ENCODE assay signal across 9 cellular contexts in genomic region chr6:2695464-2696095, GRCh38. TPM values are rescaled to one million over a fixed set of nuclear protein-coding genes. Genes with fewer than 3 reads are reported as not detected.
DNase-seq lines count a peak whose midpoint lies in the region; ATAC-seq, FAIRE-seq and TF ChIP-seq lines count a peak whose summit lies in the region.
"Had no signal": no experiment of that assay in that cellular context is flagged by ENCODE, and none has a peak within 500 bp of the region (broad histone marks: within the 10 kb centered on the region; RNA-seq: fewer than 3 reads in every experiment).

No MANE protein-coding gene starts in this region.

- no peaks in the 10 kb centered on the region for H3K36me3 Mint-ChIP-seq in activated CD8-positive, alpha-beta memory T cell treated with anti-CD3 and anti-CD28 coated beads, Interleukin-2, amount 10 ng/mL, durations not matched to agents 7 days and 5 days

- DNase-seq in A673 (ENCODE audit: low spot score): peak; percentile 44
- DNase-seq in H54 (ENCODE audit: insufficient read length, low spot score): no peak
- no peak for DNase-seq in RWPE2 (ENCODE audit: low spot score)
- peak; percentile 39 for DNase-seq in foreskin melanocyte
- no peak for DNase-seq in islet precursor cell
- no peak for DNase-seq in activated naive CD4-positive, alpha-beta T cell (lab: John Stamatoyannopoulos, UW)
- DNase-seq in activated CD8-positive, alpha-beta memory T cell treated with anti-CD3 and anti-CD28 coated beads, Interleukin-2, amount 10 ng/mL, durations not matched to agents 7 days and 5 days: no peak

- CTCF ChIA-PET in A673 (lab: Charles Lee): no interaction called here
- CTCF ChIA-PET in activated CD8-positive, alpha-beta memory T cell treated with anti-CD3 and anti-CD28 coated beads, Interleukin-2, amount 10 ng/mL, durations not matched to agents 7 days and 5 days (lab: Charles Lee): no interaction called here

- H3K36me3 ChIP-seq in A673 (ENCODE audit: insufficient read depth, low read length, poor library complexity, severe bottlenecking) (no peaks in the 10 kb centered on the region), RWPE2 (ENCODE audit: low read depth) (no peaks in the 10 kb centered on the region)
- H3K36me3 ChIP-seq: neutrophil had no signal

- no peak overlapping the region for H3K27ac ChIP-seq in A673 (ENCODE audit: low read depth, low read length, poor library complexity, severe bottlenecking)
- no peak overlapping the region for H3K27ac ChIP-seq in RWPE2 (ENCODE audit: poor library complexity, severe bottlenecking)
- H3K27ac ChIP-seq: neutrophil had no signal

- H3K27me3 ChIP-seq in A673 (replicated peaks; ENCODE audit: insufficient read depth, low read depth, low read length, poor library complexity): peaks cover 6% of the 10 kb centered on the region
- H3K27me3 ChIP-seq in RWPE2 (ENCODE audit: insufficient read depth, poor library complexity, severe bottlenecking): no peaks in the 10 kb centered on the region
- H3K27me3 ChIP-seq: neutrophil had no signal

- peaks cover 24% of the 10 kb centered on the region for H3K27me3 Mint-ChIP-seq in activated CD8-positive, alpha-beta memory T cell treated with anti-CD3 and anti-CD28 coated beads, Interleukin-2, amount 10 ng/mL, durations not matched to agents 7 days and 5 days

- H3K4me3 ChIP-seq in A673 (ENCODE audit: low read depth, low read length, poor library complexity, severe bottlenecking) (no peak overlapping the region), RWPE2 (ENCODE audit: severe bottlenecking) (no peak overlapping the region)

- FAIRE-seq in H54 (lab: Jason Lieb, UNC): peak; percentile 83

- ATAC-seq in RWPE2 (ENCODE audit: low read depth) (0 out of 3 replicates have a peak, but pooled peaks have one; percentile 50), esophagus mucosa (no peak)
- no peak for ATAC-seq in activated CD8-positive, alpha-beta memory T cell treated with anti-CD3 and anti-CD28 coated beads, Interleukin-2, amount 10 ng/mL, durations not matched to agents 7 days and 5 days

- POLR2A ChIA-PET in A673 (lab: Charles Lee; ENCODE audit: low non-redundant PET): no interaction called here

- no peaks in the 10 kb centered on the region for H3K4me1 ChIP-seq in A673 (ENCODE audit: insufficient read depth, low read length, poor library complexity, severe bottlenecking)
- H3K4me1 ChIP-seq in RWPE2 (ENCODE audit: insufficient read depth, poor library complexity, severe bottlenecking): no peaks in the 10 kb centered on the region

- TF ChIP-seq POLR2A in H54 (IDR thresholded peaks at IDR 0.05; ENCODE audit: low read depth, low read length): no peak

- BruUV-seq in A673 (replicated peaks; lab: Mats Ljungman, UMichigan): no TSS peak

- no peaks in the 10 kb centered on the region for H3K4me1 Mint-ChIP-seq in activated CD8-positive, alpha-beta memory T cell treated with anti-CD3 and anti-CD28 coated beads, Interleukin-2, amount 10 ng/mL, durations not matched to agents 7 days and 5 days

- no peaks in the 10 kb centered on the region for H3K9me3 ChIP-seq in A673 (ENCODE audit: low read depth, low read length, poor library complexity, severe bottlenecking)
- H3K9me3 ChIP-seq in RWPE2 (ENCODE audit: severe bottlenecking): no peaks in the 10 kb centered on the region
- H3K9me3 ChIP-seq: neutrophil had no signal

- H3K9me3 Mint-ChIP-seq in activated CD8-positive, alpha-beta memory T cell treated with anti-CD3 and anti-CD28 coated beads, Interleukin-2, amount 10 ng/mL, durations not matched to agents 7 days and 5 days (ENCODE audit: low read depth): no peaks in the 10 kb centered on the region

- intact Hi-C loops in A673 (cut with micrococcal nuclease; ENCODE audit: unreplicated experiment): loop anchor here (5.0 kb wide), 1 partner anchor 1093 kb away; no protein-coding TSS in a partner anchor

- peak; percentile 50 for TF ChIP-seq CTCF in A673 (conservative IDR thresholded peaks at IDR 0.05; ENCODE audit: low read depth, low read length)
- peak; percentile 76 for TF ChIP-seq CTCF in RWPE2 (IDR thresholded peaks at IDR 0.05; ENCODE audit: poor library complexity, severe bottlenecking)

- no peak overlapping the region for H3K4me3 Mint-ChIP-seq in activated CD8-positive, alpha-beta memory T cell treated with anti-CD3 and anti-CD28 coated beads, Interleukin-2, amount 10 ng/mL, durations not matched to agents 7 days and 5 days

- H3K27ac Mint-ChIP-seq in activated CD8-positive, alpha-beta memory T cell treated with anti-CD3 and anti-CD28 coated beads, Interleukin-2, amount 10 ng/mL, durations not matched to agents 7 days and 5 days: no peak overlapping the region

RNA-seq across cellular contexts. Expression of gene MYLK4, which starts 55.1 kb away (rescaled TPM):
- total RNA-seq in A673 (2021): 0.13 and 0.39 TPM in 2 replicates
- total RNA-seq in activated CD8-positive, alpha-beta memory T cell treated with anti-CD3 and anti-CD28 coated beads, Interleukin-2, amount 10 ng/mL, durations not matched to agents 7 days and 5 days: under 1 TPM; 0.18 to 0.23 TPM
- 0.84 TPM for total RNA-seq in esophagus mucosa

Comparison
In these comparisons a context has a peak if more than half of its experiments do, and no peak if none do; other contexts are left out.
1. DNase-seq: peak in A673 (single experiment) and foreskin melanocyte (single experiment); none in H54 (single experiment), RWPE2 (single experiment), islet precursor cell (single experiment), activated naive CD4-positive, alpha-beta T cell (0 of 4) and activated CD8-positive, alpha-beta memory T cell treated with anti-CD3 and anti-CD28 coated beads, Interleukin-2, amount 10 ng/mL, durations not matched to agents 7 days and 5 days (single experiment).